Comparison of ENCODE assay signal across 1 cellular context in genomic region chr9:129306318-129306973, GRCh38.
A peak's percentile ranks its signal among the peaks of the same experiment; 100 is the strongest.
TF ChIP-seq lines count a peak whose summit lies in the region.

No MANE protein-coding gene starts in this region.

TF ChIP-seq in HepG2, 621 proteins besides CTCF, POLR2A, EP300 and RAD21 (continued from another document):
- TF ChIP-seq ARID5B (CRISPR knock-in tag; IDR thresholded peaks at IDR 0.05) (0 out of 2 replicates have a peak, but pooled peaks have one; percentile 18), YEATS4 (CRISPR knock-in tag; IDR thresholded peaks at IDR 0.05; ENCODE audit: borderline replicate concordance) (no peak), NFYB (CRISPR knock-in tag; IDR thresholded peaks at IDR 0.05) (no peak), AHDC1 (CRISPR knock-in tag; IDR thresholded peaks at IDR 0.05; ENCODE audit: borderline replicate concordance) (no peak), STAT5B (CRISPR knock-in tag; IDR thresholded peaks at IDR 0.05) (no peak), ZNF563 (CRISPR knock-in tag; IDR thresholded peaks at IDR 0.05) (no peak), SMYD3 (CRISPR knock-in tag; IDR thresholded peaks at IDR 0.05) (no peak)
- TF ChIP-seq, protein P1, sequence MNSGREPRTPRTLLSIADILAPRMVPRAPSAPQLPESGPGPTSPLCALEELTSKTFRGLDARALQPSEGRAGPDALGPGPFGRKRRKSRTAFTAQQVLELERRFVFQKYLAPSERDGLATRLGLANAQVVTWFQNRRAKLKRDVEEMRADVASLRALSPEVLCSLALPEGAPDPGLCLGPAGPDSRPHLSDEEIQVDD (CRISPR knock-in tag; IDR thresholded peaks at IDR 0.05; ENCODE audit: borderline replicate concordance), result no peak
